ENCODE assay signal across 8 cellular contexts in genomic region chr1:192810253-192810880, GRCh38. TPM values are rescaled to one million over a fixed set of nuclear protein-coding genes. Genes with fewer than 3 reads are reported as not detected.
DNase-seq lines count a peak whose midpoint lies in the region; ATAC-seq, FAIRE-seq and TF ChIP-seq lines count a peak whose summit lies in the region.

No MANE protein-coding gene starts in this region.

- no peak overlapping the region for H2AFZ ChIP-seq in astrocyte (ENCODE audit: low read depth, low read length)

- TF ChIP-seq EP300 in A549 (IDR thresholded peaks at IDR 0.05), result no peak

- intact Hi-C loops in lower lobe of right lung (cut with DNase I) (no loop called here), vagina (cut with DNase I) (no loop called here)

- peaks cover 3% of the 10 kb centered on the region for H3K36me3 Mint-ChIP-seq in astrocyte (ENCODE audit: low read depth, unreplicated experiment)

- H3K4me2 ChIP-seq in A549 (peak overlapping the region; percentile 97), astrocyte (ENCODE audit: low read length) (peak overlapping the region; percentile 86)

- TF ChIP-seq CTCF in A549 (IDR thresholded peaks at IDR 0.05), result no peak
- no peak for TF ChIP-seq CTCF in astrocyte (IDR thresholded peaks at IDR 0.05; ENCODE audit: insufficient read depth, low read depth, low read length)
- TF ChIP-seq CTCF in lower lobe of right lung (IDR thresholded peaks at IDR 0.05), result no peak
- no peak for TF ChIP-seq CTCF in vagina (IDR thresholded peaks at IDR 0.05)

- TF ChIP-seq RAD21 in A549 (conservative IDR thresholded peaks at IDR 0.05 in 1 of 2, IDR thresholded peaks at IDR 0.05 in 1 of 2), result no peak

- no peaks in the 10 kb centered on the region for H3K27me3 ChIP-seq in astrocyte (ENCODE audit: insufficient read depth, low read length)
- no peaks in the 10 kb centered on the region for H3K27me3 ChIP-seq in lower lobe of right lung (ENCODE audit: low read depth)
- H3K27me3 ChIP-seq in vagina, result no peaks in the 10 kb centered on the region

- DNase-seq in A549 (ENCODE audit: low read depth in 1 of 2, low spot score in 1 of 2) (no peak), MV-4-11 (lab: John Stamatoyannopoulos, UW) (peak; percentile 89), astrocyte (ENCODE audit: low read depth) (peak; percentile 51), lower lobe of right lung (no peak), vagina (ENCODE audit: extremely low spot score in 2 of 2) (no peak), HUDEP-2 (lab: John Stamatoyannopoulos, UW; ENCODE audit: unreplicated experiment in 76 of 76) (no peak)
- DNase-seq in central memory CD4-positive, alpha-beta T cell, result no peak

- H3K4me1 ChIP-seq in A549 (peaks cover 41% of the 10 kb centered on the region), astrocyte (ENCODE audit: insufficient read depth, low read length) (peaks cover 21% of the 10 kb centered on the region), lower lobe of right lung (peaks cover 44% of the 10 kb centered on the region), vagina (peaks cover 5% of the 10 kb centered on the region)

- no peak overlapping the region for H3K27ac Mint-ChIP-seq in astrocyte (ENCODE audit: unreplicated experiment)

- ATAC-seq in A549 (no peak), GM18867 (IDR thresholded peaks at IDR 0.05; ENCODE audit: unreplicated experiment) (peak; percentile 26), lower lobe of right lung (no peak)

- H3K36me3 ChIP-seq in astrocyte (ENCODE audit: insufficient read depth, low read length) (peaks cover 16% of the 10 kb centered on the region), lower lobe of right lung (peaks cover 12% of the 10 kb centered on the region), vagina (no peaks in the 10 kb centered on the region)

- peak overlapping the region; percentile 92 for H3K9ac ChIP-seq in astrocyte (ENCODE audit: low read length)

- H3K9me3 Mint-ChIP-seq in astrocyte (ENCODE audit: unreplicated experiment), result no peaks in the 10 kb centered on the region

- H3K27me3 Mint-ChIP-seq in astrocyte (ENCODE audit: low read depth, unreplicated experiment), result no peaks in the 10 kb centered on the region

- peaks cover 27% of the 10 kb centered on the region for H4K20me1 ChIP-seq in astrocyte (ENCODE audit: insufficient read depth, low read length)

- 84% methylated on average over 5 of the region's 5 CpGs for WGBS in A549 (ENCODE audit: missing lambda C conversion rate)

- POLR2A ChIA-PET in A549 (lab: Yijun Ruan, JAX), result interaction anchor here (1.0 to 5.3 kb wide), 4 partner anchors 105 to 220 kb away, joined by 3 to 54 read pairs (median 6); no protein-coding TSS in a partner anchor

- H3K4me3 Mint-ChIP-seq in astrocyte (ENCODE audit: unreplicated experiment), result peak overlapping the region; percentile 96

- H3K4me3 ChIP-seq in A549 (peak overlapping the region; percentile 63), astrocyte (ENCODE audit: insufficient read depth, low read depth, low read length) (peak overlapping the region; percentile 85), lower lobe of right lung (peak overlapping the region; percentile 67), vagina (peak overlapping the region; percentile 65 to 72)

- H3K27ac ChIP-seq in A549 (peak overlapping the region in 1 of 2 experiments; percentile 90; a peak in 4 of 6 replicates), astrocyte (ENCODE audit: low read depth, low read length) (no peak overlapping the region), lower lobe of right lung (peak overlapping the region; percentile 92), vagina (peak overlapping the region; percentile 87)

- FAIRE-seq in A549 (lab: Jason Lieb, UNC) (no peak), astrocyte (lab: Jason Lieb, UNC) (no peak)

- peaks cover 17% of the 10 kb centered on the region for H3K79me2 ChIP-seq in astrocyte (ENCODE audit: insufficient read depth, low read length)

- peaks cover 17% of the 10 kb centered on the region for H3K4me1 Mint-ChIP-seq in astrocyte (ENCODE audit: low read depth, unreplicated experiment)

- TF ChIP-seq POLR2A in A549 (IDR thresholded peaks at IDR 0.05; ENCODE audit: low read length), result no peak
- no peak for TF ChIP-seq POLR2A in vagina (IDR thresholded peaks at IDR 0.05)

- no peaks in the 10 kb centered on the region for H3K9me3 ChIP-seq in A549
- no peaks in the 10 kb centered on the region for H3K9me3 ChIP-seq in astrocyte (ENCODE audit: insufficient read depth, low read depth, low read length)
- no peaks in the 10 kb centered on the region for H3K9me3 ChIP-seq in lower lobe of right lung
- H3K9me3 ChIP-seq in vagina, result no peaks in the 10 kb centered on the region

- CTCF ChIA-PET in A549 (lab: Yijun Ruan, JAX), result interaction anchor here (8.2 kb wide), 1 partner anchor 208 kb away, joined by 85 read pairs; no protein-coding TSS in a partner anchor

TF ChIP-seq in A549, 52 proteins besides CTCF, POLR2A, EP300 and RAD21:
- TF ChIP-seq ESRRA (IDR thresholded peaks at IDR 0.05; ENCODE audit: borderline replicate concordance, low read length) (no peak), MAZ (IDR thresholded peaks at IDR 0.05; ENCODE audit: borderline replicate concordance, low read depth, low read length) (no peak), ZSCAN20 (CRISPR knock-in tag; IDR thresholded peaks at IDR 0.05) (no peak), HOXB13 (CRISPR knock-in tag; IDR thresholded peaks at IDR 0.05; ENCODE audit: low read depth) (no peak), BHLHE40 (IDR thresholded peaks at IDR 0.05; ENCODE audit: low read depth, low read length) (no peak), FOXS1 (CRISPR knock-in tag; IDR thresholded peaks at IDR 0.05) (no peak), CBX2 (IDR thresholded peaks at IDR 0.05; ENCODE audit: borderline replicate concordance, low read depth) (no peak), FOSL2 (IDR thresholded peaks at IDR 0.05) (no peak), FOSL2 (CRISPR knock-in tag; IDR thresholded peaks at IDR 0.05) (no peak), RNF2 (IDR thresholded peaks at IDR 0.05; ENCODE audit: borderline replicate concordance, low read depth) (no peak), CHD2 (IDR thresholded peaks at IDR 0.05; ENCODE audit: low read length, partially characterized antibody) (no peak), PHF8 (IDR thresholded peaks at IDR 0.05; ENCODE audit: borderline replicate concordance, low read depth) (no peak), HEYL (CRISPR knock-in tag; IDR thresholded peaks at IDR 0.05) (no peak), NR3C1 (IDR thresholded peaks at IDR 0.05) (no peak), TP53 (CRISPR knock-in tag; IDR thresholded peaks at IDR 0.05) (no peak)
TF ChIP-seq in A549: peak in this region for 0.

RNA-seq across cellular contexts. Expression of gene RGS2, which starts 1.5 kb away (rescaled TPM):
- 17.9 and 26.5 TPM in 2 replicates for polyA plus RNA-seq in A549 (2011; rRNA removed)
- 9.8 and 13.0 TPM in 2 replicates for polyA plus RNA-seq in A549 (2012; cell fraction: cytosol; rRNA removed)
- 5.4 and 7.8 TPM in 2 replicates for polyA plus RNA-seq in A549 (2012; cell fraction: nucleus; rRNA removed)
- 18.4 to 20.1 TPM (median 20.1 TPM) in 3 replicates for polyA plus RNA-seq in A549 (2017; fragmentation: RNase III; extraction: RNeasy Plus Mini Kit Qiagen cat#74134 plus additional on column Dnase treatment)
- polyA minus RNA-seq in A549 (2011; rRNA and poly(A)+ RNA removed), result 4.5 and 4.8 TPM in 2 replicates
- 10.5 and 13.8 TPM in 2 replicates for total RNA-seq in astrocyte
- 63.8 TPM for total RNA-seq in lower lobe of right lung
- 100 TPM for total RNA-seq in vagina

Comparison
In these comparisons a context has a peak if more than half of its experiments do, and no peak if none do; other contexts are left out.
1. DNase-seq: peak in MV-4-11 (single experiment) and astrocyte (single experiment); none in A549 (0 of 2), lower lobe of right lung (single experiment), vagina (0 of 2), central memory CD4-positive, alpha-beta T cell (single experiment) and HUDEP-2 (0 of 76).
2. Peak in every context shown above with its lines, with median percentiles within 50 percentile points of each other: H3K4me3 ChIP-seq.